Comparison of ENCODE assay signal across 8 cellular contexts in the genomic region with DNA sequence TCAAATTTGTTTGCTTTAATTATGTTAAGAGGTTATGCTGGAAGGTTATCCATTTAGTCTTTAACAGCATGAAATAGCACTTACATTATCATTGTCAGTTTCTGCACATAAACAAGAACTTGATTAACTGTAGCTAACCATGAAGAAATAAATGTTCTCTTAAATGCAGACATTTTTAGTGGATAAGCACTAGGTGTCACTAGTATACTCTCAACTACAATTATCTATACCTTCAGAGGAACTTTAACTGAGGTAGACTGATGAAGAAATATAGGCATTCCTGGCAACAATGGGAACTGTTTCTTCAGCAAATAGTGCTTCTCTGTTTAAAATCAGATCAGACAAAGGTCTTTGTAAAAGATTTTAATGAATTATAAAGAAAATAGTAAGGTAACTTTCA.
DNase-seq lines count a peak whose midpoint lies in the region; ATAC-seq, FAIRE-seq and TF ChIP-seq lines count a peak whose summit lies in the region.

No MANE protein-coding gene starts in this region.

- no peak for FAIRE-seq in GM12892 (lab: Jason Lieb, UNC)

- ATAC-seq in gastrocnemius medialis, result peak in 1 of 2 donors; percentile 36
- ATAC-seq in HG03571 (IDR thresholded peaks at IDR 0.05; ENCODE audit: unreplicated experiment), result no peak

- no peaks in the 10 kb centered on the region for H3K36me3 Mint-ChIP-seq in endodermal cell (ENCODE audit: low read depth)

- H3K4me1 ChIP-seq in endodermal cell (ENCODE audit: control insufficient read depth, insufficient read depth, low read length) (no peaks in the 10 kb centered on the region), gastrocnemius medialis (no peaks in the 10 kb centered on the region)

- no peak overlapping the region for H3K4me3 Mint-ChIP-seq in endodermal cell

- in situ Hi-C loops in gastrocnemius medialis (cut with MboI; ENCODE audit: low sequenced_read_pairs in 4 of 4), result loop anchor here in 1 of 4 donors (10.0 kb wide), 1 partner anchor 241 kb away; no protein-coding TSS in a partner anchor

- peaks cover 4% of the 10 kb centered on the region for H3K9me3 Mint-ChIP-seq in endodermal cell

- TF ChIP-seq POLR2A in gastrocnemius medialis (IDR thresholded peaks at IDR 0.05), result no peak
- no peak for TF ChIP-seq POLR2A in GM12892 (IDR thresholded peaks at IDR 0.05; ENCODE audit: low read depth, low read length)

- peaks cover 3% of the 10 kb centered on the region for H3K4me1 Mint-ChIP-seq in endodermal cell

- no peak overlapping the region for H3K4me3 ChIP-seq in endodermal cell (ENCODE audit: low read length)
- no peak overlapping the region for H3K4me3 ChIP-seq in gastrocnemius medialis

- H3K27ac Mint-ChIP-seq in endodermal cell, result no peak overlapping the region

- no peak overlapping the region for H3K27ac ChIP-seq in endodermal cell (ENCODE audit: low read depth, low read length)
- H3K27ac ChIP-seq in gastrocnemius medialis, result no peak overlapping the region

- intact Hi-C loops in gastrocnemius medialis (cut with DNase I; ENCODE audit: low total_unique reads), result loop anchor here (1.0 kb wide), 1 partner anchor 235 kb away; no protein-coding TSS in a partner anchor

- no peak overlapping the region for H3K9ac ChIP-seq in endodermal cell (ENCODE audit: extremely low read depth, low read length, poor library complexity, severe bottlenecking)

- no peaks in the 10 kb centered on the region for H3K9me3 ChIP-seq in endodermal cell (ENCODE audit: control insufficient read depth, low read length)
- H3K9me3 ChIP-seq in gastrocnemius medialis, result no peaks in the 10 kb centered on the region

- TF ChIP-seq CTCF in endodermal cell (conservative IDR thresholded peaks at IDR 0.05), result peak; percentile 64
- TF ChIP-seq CTCF in gastrocnemius medialis (IDR thresholded peaks at IDR 0.05 in 4 of 5, conservative IDR thresholded peaks at IDR 0.05 in 1 of 5), result peak in 3 of 5 experiments; percentile 25 to 46 (median 36)

- DNase-seq in NOMO-1 treated with DMSO at 0.1 percent for 48 hours (lab: John Stamatoyannopoulos, UW; ENCODE audit: unreplicated experiment) (peak; percentile 15), NOMO-1 treated with dmso at 0.1 percent for 144 hours (lab: John Stamatoyannopoulos, UW; ENCODE audit: unreplicated experiment) (no peak), NCI-H345 (lab: John Stamatoyannopoulos, UW) (peak; percentile 11), endodermal cell (no peak), gastrocnemius medialis (no peak), GM12892 (ENCODE audit: insufficient read length) (no peak)
- DNase-seq in stimulated activated CD4-positive, alpha-beta T cell treated with anti-CD3 and anti-CD28 coated beads, Interleukin-2, amount 100 ng/mL, for 24 hours, result no peak

- H3K36me3 ChIP-seq in endodermal cell (ENCODE audit: control insufficient read depth, insufficient read depth, low read length) (no peaks in the 10 kb centered on the region), gastrocnemius medialis (no peaks in the 10 kb centered on the region)

- H3K27me3 ChIP-seq in endodermal cell (ENCODE audit: control insufficient read depth, insufficient read depth, low read length, poor library complexity, severe bottlenecking), result no peaks in the 10 kb centered on the region
- no peaks in the 10 kb centered on the region for H3K27me3 ChIP-seq in gastrocnemius medialis

- H3K27me3 Mint-ChIP-seq in endodermal cell (ENCODE audit: insufficient read depth), result no peaks in the 10 kb centered on the region

Comparison
In these comparisons a context has a peak if more than half of its experiments do, and no peak if none do; other contexts are left out.
1. DNase-seq: peak in NOMO-1 treated with DMSO at 0.1 percent for 48 hours (single experiment) and NCI-H345 (single experiment); none in NOMO-1 treated with dmso at 0.1 percent for 144 hours (single experiment), endodermal cell (single experiment), gastrocnemius medialis (0 of 2), stimulated activated CD4-positive, alpha-beta T cell treated with anti-CD3 and anti-CD28 coated beads, Interleukin-2, amount 100 ng/mL, for 24 hours (0 of 2) and GM12892 (single experiment).